In genomic region chrX:40040686-40041461, GRCh38 we compare ENCODE assay signal across 18 cellular contexts. TPM values are rescaled to one million over a fixed set of nuclear protein-coding genes. Genes with fewer than 3 reads are reported as not detected.
DNase-seq lines count a peak whose midpoint lies in the region; ATAC-seq, FAIRE-seq and TF ChIP-seq lines count a peak whose summit lies in the region.
"Had no signal": no experiment of that assay in that cellular context is flagged by ENCODE, and none has a peak within 500 bp of the region (broad histone marks: within the 10 kb centered on the region; RNA-seq: fewer than 3 reads in every experiment).

No MANE protein-coding gene starts in this region.

- no peaks in the 10 kb centered on the region for H3K27me3 ChIP-seq in astrocyte (ENCODE audit: insufficient read depth, low read length)

- H3K27ac ChIP-seq in astrocyte (ENCODE audit: low read depth, low read length): no peak overlapping the region
- H3K27ac ChIP-seq: coronary artery, pancreas, PC-9 had no signal

- H3K4me1 ChIP-seq in astrocyte (ENCODE audit: insufficient read depth, low read length): no peaks in the 10 kb centered on the region
- H3K4me1 ChIP-seq: pancreas had no signal

- no peaks in the 10 kb centered on the region for H3K9me3 Mint-ChIP-seq in stimulated activated naive CD8-positive, alpha-beta T cell treated with anti-CD3 and anti-CD28 coated beads, Interleukin-15, Interleukin-2, amounts not matched to agents 100 ng/mL and 50 ng/mL, for 24 hours
- no peaks in the 10 kb centered on the region for H3K9me3 Mint-ChIP-seq in stimulated activated naive CD8-positive, alpha-beta T cell treated with anti-CD3 and anti-CD28 coated beads, Interleukin-15, amount 100 ng/mL, for 72 hours
- H3K9me3 Mint-ChIP-seq in astrocyte (ENCODE audit: unreplicated experiment): no peaks in the 10 kb centered on the region
- H3K9me3 Mint-ChIP-seq: stimulated activated naive B cell treated with anti-CD40 and anti-IgM and Interleukin-4, amounts not matched to agents 10 μg/mL and 1 μg/mL and 100 μg/mL, for 72 hours had no signal

- H3K4me3 ChIP-seq in astrocyte (ENCODE audit: insufficient read depth, low read depth, low read length): no peak overlapping the region
- H3K4me3 ChIP-seq: coronary artery, pancreas, PC-9 had no signal

- no peak for DNase-seq in stimulated activated naive CD8-positive, alpha-beta T cell treated with anti-CD3 and anti-CD28 coated beads, Interleukin-15, amount 100 ng/mL, for 72 hours
- DNase-seq in OCI-M2 (lab: John Stamatoyannopoulos, UW; ENCODE audit: unreplicated experiment) (peak; percentile 40), astrocyte (ENCODE audit: low read depth) (no peak), AG08395 (ENCODE audit: low spot score) (no peak), midbrain (lab: John Stamatoyannopoulos, UW) (no peak), Ammon's horn (ENCODE audit: low spot score) (no peak)
- DNase-seq: erythroblast; kidney; NCI-H510A; pancreas; PC-9; small intestine; stimulated activated naive B cell treated with anti-CD40 and anti-IgM and Interleukin-4, amounts not matched to agents 10 μg/mL and 1 μg/mL and 100 μg/mL, for 72 hours had no signal

- no peaks in the 10 kb centered on the region for H3K36me3 Mint-ChIP-seq in stimulated activated naive CD8-positive, alpha-beta T cell treated with anti-CD3 and anti-CD28 coated beads, Interleukin-15, Interleukin-2, amounts not matched to agents 100 ng/mL and 50 ng/mL, for 24 hours (ENCODE audit: low read depth)
- no peaks in the 10 kb centered on the region for H3K36me3 Mint-ChIP-seq in astrocyte (ENCODE audit: low read depth, unreplicated experiment)
- H3K36me3 Mint-ChIP-seq: stimulated activated naive B cell treated with anti-CD40 and anti-IgM and Interleukin-4, amounts not matched to agents 10 μg/mL and 1 μg/mL and 100 μg/mL, for 72 hours had no signal

- TF ChIP-seq CTCF in astrocyte (IDR thresholded peaks at IDR 0.05; ENCODE audit: insufficient read depth, low read depth, low read length): no peak

- no peak overlapping the region for H3K4me2 ChIP-seq in astrocyte (ENCODE audit: low read length)
- H3K4me2 ChIP-seq: PC-9 had no signal

- H3K9ac ChIP-seq in astrocyte (ENCODE audit: low read length): no peak overlapping the region

- no peaks in the 10 kb centered on the region for H4K20me1 ChIP-seq in astrocyte (ENCODE audit: insufficient read depth, low read length)

- no peaks in the 10 kb centered on the region for H3K27me3 Mint-ChIP-seq in stimulated activated naive CD8-positive, alpha-beta T cell treated with anti-CD3 and anti-CD28 coated beads, Interleukin-15, Interleukin-2, amounts not matched to agents 100 ng/mL and 50 ng/mL, for 24 hours
- no peaks in the 10 kb centered on the region for H3K27me3 Mint-ChIP-seq in stimulated activated naive CD8-positive, alpha-beta T cell treated with anti-CD3 and anti-CD28 coated beads, Interleukin-15, amount 100 ng/mL, for 72 hours
- H3K27me3 Mint-ChIP-seq in astrocyte (ENCODE audit: low read depth, unreplicated experiment): no peaks in the 10 kb centered on the region

- peak; percentile 13 for FAIRE-seq in astrocyte (lab: Jason Lieb, UNC)
- FAIRE-seq: GM12891, kidney, pancreas, small intestine had no signal

- peak overlapping the region; percentile 71 for H3K27ac Mint-ChIP-seq in stimulated activated naive CD8-positive, alpha-beta T cell treated with anti-CD3 and anti-CD28 coated beads, Interleukin-15, Interleukin-2, amounts not matched to agents 100 ng/mL and 50 ng/mL, for 24 hours
- peak overlapping the region in 1 of 2 donors; percentile 25 for H3K27ac Mint-ChIP-seq in stimulated activated naive CD8-positive, alpha-beta T cell treated with anti-CD3 and anti-CD28 coated beads, Interleukin-15, amount 100 ng/mL, for 72 hours
- H3K27ac Mint-ChIP-seq in astrocyte (ENCODE audit: unreplicated experiment): no peak overlapping the region
- H3K27ac Mint-ChIP-seq: stimulated activated naive B cell treated with anti-CD40 and anti-IgM and Interleukin-4, amounts not matched to agents 10 μg/mL and 1 μg/mL and 100 μg/mL, for 72 hours had no signal

- H3K9me3 ChIP-seq in astrocyte (ENCODE audit: insufficient read depth, low read depth, low read length): no peaks in the 10 kb centered on the region
- H3K9me3 ChIP-seq: pancreas had no signal

- H3K4me3 Mint-ChIP-seq in stimulated activated naive CD8-positive, alpha-beta T cell treated with anti-CD3 and anti-CD28 coated beads, Interleukin-15, Interleukin-2, amounts not matched to agents 100 ng/mL and 50 ng/mL, for 24 hours: no peak overlapping the region
- H3K4me3 Mint-ChIP-seq in stimulated activated naive CD8-positive, alpha-beta T cell treated with anti-CD3 and anti-CD28 coated beads, Interleukin-15, amount 100 ng/mL, for 72 hours: peak overlapping the region in 1 of 2 donors; percentile 41
- no peak overlapping the region for H3K4me3 Mint-ChIP-seq in astrocyte (ENCODE audit: unreplicated experiment)

- H3K4me1 Mint-ChIP-seq in stimulated activated naive CD8-positive, alpha-beta T cell treated with anti-CD3 and anti-CD28 coated beads, Interleukin-15, Interleukin-2, amounts not matched to agents 100 ng/mL and 50 ng/mL, for 24 hours (ENCODE audit: low read depth): peaks cover 23% of the 10 kb centered on the region
- H3K4me1 Mint-ChIP-seq in stimulated activated naive CD8-positive, alpha-beta T cell treated with anti-CD3 and anti-CD28 coated beads, Interleukin-15, amount 100 ng/mL, for 72 hours: peaks cover 21% of the 10 kb centered on the region
- H3K4me1 Mint-ChIP-seq in astrocyte (ENCODE audit: low read depth, unreplicated experiment): no peaks in the 10 kb centered on the region

- ATAC-seq in stimulated activated naive CD8-positive, alpha-beta T cell treated with anti-CD3 and anti-CD28 coated beads, Interleukin-15, amount 100 ng/mL, for 72 hours: no peak
- ATAC-seq in GM21526 (IDR thresholded peaks at IDR 0.05; ENCODE audit: low FRiP score, unreplicated experiment): no peak
- ATAC-seq: activated CD4-positive, CD25-positive, alpha-beta regulatory T cell treated with anti-CD3 and anti-CD28 coated beads, Interleukin-2, amount 50 U/mL, for 24 hours; pancreas; stimulated activated naive B cell treated with anti-CD40 and anti-IgM and Interleukin-4, amounts not matched to agents 10 μg/mL and 1 μg/mL and 100 μg/mL, for 72 hours had no signal

- H3K36me3 ChIP-seq in astrocyte (ENCODE audit: insufficient read depth, low read length): no peaks in the 10 kb centered on the region
- H3K36me3 ChIP-seq: pancreas had no signal

- H2AFZ ChIP-seq in astrocyte (ENCODE audit: low read depth, low read length): no peak overlapping the region
- H2AFZ ChIP-seq: PC-9 had no signal

- H3K79me2 ChIP-seq in astrocyte (ENCODE audit: insufficient read depth, low read length): no peaks in the 10 kb centered on the region

RNA-seq across cellular contexts. Expression of gene BCOR, which starts 56.9 kb away (rescaled TPM):
- 9.0 TPM in 2 replicates for total RNA-seq in astrocyte
